8 cellular contexts compared by ENCODE assay signal in the genomic region with DNA sequence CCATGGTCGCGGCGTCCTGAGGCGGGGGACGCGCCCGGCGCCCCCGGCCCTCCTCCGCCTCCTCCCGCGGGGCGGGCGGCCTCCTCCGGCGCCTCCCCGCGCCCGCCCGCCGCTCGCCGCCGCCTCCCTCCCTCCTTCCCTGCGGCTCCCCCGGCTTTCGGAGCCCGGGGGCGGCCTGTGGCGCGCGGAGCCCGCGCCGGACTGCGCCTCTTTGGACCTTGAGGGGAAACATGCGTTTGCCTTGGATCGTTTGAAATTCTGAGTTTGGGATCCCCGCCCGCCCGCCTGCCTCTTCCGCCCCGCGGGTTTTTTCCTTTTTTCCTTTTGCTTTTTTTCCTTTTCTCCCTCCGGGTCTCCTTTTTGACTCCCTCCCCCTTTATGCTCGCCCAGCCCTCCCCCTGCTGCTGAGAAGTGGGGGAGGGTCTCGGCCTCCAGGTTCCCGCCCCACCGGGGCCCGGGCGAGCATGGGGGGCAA. TPM values are rescaled to one million over a fixed set of nuclear protein-coding genes. Genes with fewer than 3 reads are reported as not detected.
DNase-seq lines count a peak whose midpoint lies in the region; ATAC-seq and TF ChIP-seq lines count a peak whose summit lies in the region.

No MANE protein-coding gene starts in this region.

- peaks cover 0 to 6% of the 10 kb centered on the region in 2 donors for H3K4me1 ChIP-seq in breast epithelium

- TF ChIP-seq CTCF in breast epithelium (IDR thresholded peaks at IDR 0.05): no peak

- H3K27ac ChIP-seq in breast epithelium: peak overlapping the region; percentile 84 to 86

- no peaks in the 10 kb centered on the region for H3K27me3 ChIP-seq in breast epithelium

- intact Hi-C loops in breast epithelium (cut with DNase I; ENCODE audit: low total_unique reads) (no loop called here), left colon (cut with DNase I, micrococcal nuclease) (loop anchor here in 1 of 2 donors (2.0 kb wide), 1 partner anchor 112 kb away; no protein-coding TSS in a partner anchor)

- H3K36me3 ChIP-seq in breast epithelium: no peaks in the 10 kb centered on the region

- DNase-seq in NCI-H524 (lab: John Stamatoyannopoulos, UW): peak; percentile 35 to 49
- no peak for DNase-seq in NCI-H524 treated with DMSO at 0.1 percent for 48 hours (lab: John Stamatoyannopoulos, UW)
- DNase-seq in RPMI7951 (ENCODE audit: low read depth): peak; percentile 29
- no peak for DNase-seq in breast epithelium (ENCODE audit: low spot score in 2 of 2)
- DNase-seq in left colon: peak in 1 of 2 donors; percentile 48
- peak; percentile 38 for DNase-seq in stimulated activated CD8-positive, alpha-beta memory T cell treated with anti-CD3 and anti-CD28 coated beads, Interleukin-12 subunit alpha, Interleukin-12 subunit beta, amount 100 ng/mL, for 4 hours (ENCODE audit: low read depth)
- no peak for DNase-seq in dedifferentiated amniotic fluid mesenchymal stem cell (ENCODE audit: extremely low spot score)

- no peak for TF ChIP-seq POLR2A in breast epithelium (IDR thresholded peaks at IDR 0.05)

- ATAC-seq in HG02840 (IDR thresholded peaks at IDR 0.05; ENCODE audit: low FRiP score, unreplicated experiment): peak; percentile 26
- ATAC-seq in left colon: peak; percentile 41

- H3K4me3 ChIP-seq in breast epithelium: peak overlapping the region; percentile 79 to 94 (median 80)

- no peaks in the 10 kb centered on the region for H3K9me3 ChIP-seq in breast epithelium

RNA-seq across cellular contexts. Expression of gene ZNRF1, which starts 0.4 kb away (rescaled TPM):
- total RNA-seq in RPMI7951 (2014; rRNA removed; shearing (Covaris generic)): 11.4 and 12.0 TPM in 2 replicates
- 10 to 100 TPM; 12.8 to 27.5 (median 24.4) TPM for total RNA-seq in breast epithelium
- 10 to 100 TPM; 36.4 to 38.2 TPM for total RNA-seq in left colon

RNA-seq across cellular contexts. Expression of gene WDR59, which starts 14.3 kb away (rescaled TPM):
- 8.5 and 10.1 TPM in 2 replicates for total RNA-seq in RPMI7951 (2014; rRNA removed; shearing (Covaris generic))
- 10 to 100 TPM; 21.8 to 61.0 (median 43.6) TPM for total RNA-seq in breast epithelium
- 10 to 100 TPM; 50.9 to 58.1 TPM for total RNA-seq in left colon

Comparison
In these comparisons a context has a peak if more than half of its experiments do, and no peak if none do; other contexts are left out.
1. DNase-seq: peak in NCI-H524 (2 of 2), RPMI7951 (single experiment) and stimulated activated CD8-positive, alpha-beta memory T cell treated with anti-CD3 and anti-CD28 coated beads, Interleukin-12 subunit alpha, Interleukin-12 subunit beta, amount 100 ng/mL, for 4 hours (single experiment); none in NCI-H524 treated with DMSO at 0.1 percent for 48 hours (single experiment), breast epithelium (0 of 2) and dedifferentiated amniotic fluid mesenchymal stem cell (single experiment).